ENCODE assay signal across 8 cellular contexts in the genomic region with DNA sequence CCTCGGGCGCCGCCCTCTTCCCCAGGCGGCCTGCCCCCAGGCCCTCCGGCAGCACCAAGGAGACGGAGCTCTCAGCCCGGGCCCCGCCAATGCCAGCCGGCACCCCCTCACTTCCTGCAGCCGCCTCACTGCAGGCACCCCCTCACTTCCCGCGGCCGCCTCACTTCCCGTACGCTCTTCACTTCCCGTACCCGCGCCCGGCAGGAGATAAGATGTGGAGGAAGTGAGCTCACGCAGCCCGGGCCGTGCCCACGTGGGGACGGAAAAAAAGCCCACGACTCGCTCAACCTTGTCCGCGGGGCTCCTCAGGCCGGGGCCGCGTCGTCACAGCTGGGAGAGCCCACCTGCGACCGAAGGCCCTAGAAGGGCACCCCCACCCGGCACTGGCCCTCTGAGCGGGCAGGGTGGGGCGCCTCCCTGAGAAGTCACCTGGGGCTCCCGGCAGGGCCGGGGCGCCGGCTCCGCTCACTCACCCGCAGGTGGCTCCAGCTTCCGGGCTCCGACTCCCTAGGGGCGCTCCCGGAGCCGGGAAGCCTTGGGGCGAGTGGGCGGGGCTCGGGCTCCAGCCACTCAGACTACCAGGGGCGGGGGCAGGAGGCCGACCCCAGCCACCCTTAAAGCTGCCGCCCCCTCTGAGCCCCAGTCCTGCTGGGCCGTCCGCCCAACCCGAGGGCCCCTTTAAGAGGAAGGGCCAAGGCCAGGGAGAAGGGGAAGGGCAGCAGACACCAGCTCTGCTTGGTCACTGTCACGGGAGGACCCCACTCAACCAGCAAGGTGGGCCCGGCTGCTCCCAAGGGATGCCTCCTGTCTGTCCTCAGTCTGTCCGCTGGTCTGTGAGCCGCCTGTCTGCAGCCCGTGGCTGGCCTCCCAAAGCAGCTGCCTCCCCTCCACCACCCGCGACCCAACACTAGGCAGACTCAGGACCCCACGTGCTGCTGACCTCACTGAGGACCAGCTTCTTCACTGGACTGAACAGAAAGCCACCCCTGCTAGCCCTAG. TPM values are rescaled to one million over a fixed set of nuclear protein-coding genes. Genes with fewer than 3 reads are reported as not detected.
A peak's percentile ranks its signal among the peaks of the same experiment; 100 is the strongest.
DNase-seq lines count a peak whose midpoint lies in the region; ATAC-seq and TF ChIP-seq lines count a peak whose summit lies in the region.

No MANE protein-coding gene starts in this region.

- no peaks in the 10 kb centered on the region for H3K9me3 Mint-ChIP-seq in activated T-helper 1 cell treated with anti-CD3 and anti-CD28 coated beads, Interleukin-12 subunit alpha, Interleukin-12 subunit beta, Interleukin-2, Interleukin-4 antibody, amounts not matched to agents 30 ng/mL and 10 ng/mL and 1 ng/mL, durations not matched to agents 14 hours and 24 hours and 36 hours
- H3K9me3 Mint-ChIP-seq in naive thymus-derived CD8-positive, alpha-beta T cell: no peaks in the 10 kb centered on the region
- no peaks in the 10 kb centered on the region for H3K9me3 Mint-ChIP-seq in stimulated activated memory B cell treated with anti-CD40 and anti-IgM and Interleukin-4, amounts not matched to agents 10 μg/mL and 1 μg/mL and 100 μg/mL, for 72 hours

- H3K4me1 Mint-ChIP-seq in activated T-helper 1 cell treated with anti-CD3 and anti-CD28 coated beads, Interleukin-12 subunit alpha, Interleukin-12 subunit beta, Interleukin-2, Interleukin-4 antibody, amounts not matched to agents 30 ng/mL and 10 ng/mL and 1 ng/mL, durations not matched to agents 14 hours and 24 hours and 36 hours (ENCODE audit: low read depth): peaks cover 54% of the 10 kb centered on the region
- H3K4me1 Mint-ChIP-seq in naive thymus-derived CD8-positive, alpha-beta T cell: peaks cover 26 to 68% (median 55%) of the 10 kb centered on the region in 4 donors
- peaks cover 75% of the 10 kb centered on the region for H3K4me1 Mint-ChIP-seq in stimulated activated memory B cell treated with anti-CD40 and anti-IgM and Interleukin-4, amounts not matched to agents 10 μg/mL and 1 μg/mL and 100 μg/mL, for 72 hours

- TF ChIP-seq CTCF in AG10803 (conservative IDR thresholded peaks at IDR 0.05; ENCODE audit: low read length): no peak
- no peak for TF ChIP-seq CTCF in fibroblast of lung (conservative IDR thresholded peaks at IDR 0.05 in 1 of 2, IDR thresholded peaks at IDR 0.05 in 1 of 2; ENCODE audit: low read depth in 1 of 2, low read length in 2 of 2)

- no peaks in the 10 kb centered on the region for H3K27me3 Mint-ChIP-seq in activated T-helper 1 cell treated with anti-CD3 and anti-CD28 coated beads, Interleukin-12 subunit alpha, Interleukin-12 subunit beta, Interleukin-2, Interleukin-4 antibody, amounts not matched to agents 30 ng/mL and 10 ng/mL and 1 ng/mL, durations not matched to agents 14 hours and 24 hours and 36 hours (ENCODE audit: insufficient read depth)
- H3K27me3 Mint-ChIP-seq in naive thymus-derived CD8-positive, alpha-beta T cell: no peaks in the 10 kb centered on the region
- H3K27me3 Mint-ChIP-seq in stimulated activated memory B cell treated with anti-CD40 and anti-IgM and Interleukin-4, amounts not matched to agents 10 μg/mL and 1 μg/mL and 100 μg/mL, for 72 hours: no peaks in the 10 kb centered on the region

- H3K4me2 ChIP-seq in fibroblast of lung (ENCODE audit: extremely low read depth, insufficient read depth, low read length): peak overlapping the region; percentile 79

- H4K20me1 ChIP-seq in fibroblast of lung (ENCODE audit: control insufficient read depth, extremely low read depth, insufficient read depth, low read length): no peaks in the 10 kb centered on the region

- H3K4me3 ChIP-seq in AG10803 (ENCODE audit: low read length) (peak overlapping the region; percentile 74), fibroblast of lung (replicated peaks in 1 of 4; ENCODE audit: control extremely low read depth in 1 of 4, insufficient read depth in 1 of 4, low read depth in 3 of 4, low read length in 4 of 4) (peak overlapping the region; percentile 60 to 83 (median 78))

- POLR2A ChIA-PET in naive thymus-derived CD8-positive, alpha-beta T cell (lab: Charles Lee): interaction anchor here (0.5 to 2.5 kb wide), 22 partner anchors 10 to 523 kb away, joined by 3 to 24 read pairs (median 5); partner anchors contain the start of genes DRG1, PATZ1, PIK3IP1 and PISD

- ATAC-seq in GM19043 (IDR thresholded peaks at IDR 0.05; ENCODE audit: low read depth, unreplicated experiment): peak; percentile 49
- peak; percentile 90 to 94 for ATAC-seq in naive thymus-derived CD8-positive, alpha-beta T cell
- ATAC-seq in stimulated activated memory B cell treated with anti-CD40 and anti-IgM and Interleukin-4, amounts not matched to agents 10 μg/mL and 1 μg/mL and 100 μg/mL, for 72 hours: peak; percentile 91

- H2AFZ ChIP-seq in fibroblast of lung (ENCODE audit: low read length): peak overlapping the region; percentile 43

- intact Hi-C loops in activated T-helper 1 cell treated with anti-CD3 and anti-CD28 coated beads, Interleukin-12 subunit alpha, Interleukin-12 subunit beta, Interleukin-2, Interleukin-4 antibody, amounts not matched to agents 30 ng/mL and 10 ng/mL and 1 ng/mL, durations not matched to agents 14 hours and 24 hours and 36 hours (cut with micrococcal nuclease): loop anchor here (1.0 to 5.0 kb wide), 5 partner anchors 48 to 338 kb away; partner anchors contain the start of genes DRG1, PIK3IP1 and SFI1

- peak overlapping the region; percentile 93 for H3K9ac ChIP-seq in fibroblast of lung (ENCODE audit: insufficient read depth, low read length)

- H3K27ac Mint-ChIP-seq in activated T-helper 1 cell treated with anti-CD3 and anti-CD28 coated beads, Interleukin-12 subunit alpha, Interleukin-12 subunit beta, Interleukin-2, Interleukin-4 antibody, amounts not matched to agents 30 ng/mL and 10 ng/mL and 1 ng/mL, durations not matched to agents 14 hours and 24 hours and 36 hours: peak overlapping the region; percentile 88
- peak overlapping the region; percentile 84 to 97 (median 94) for H3K27ac Mint-ChIP-seq in naive thymus-derived CD8-positive, alpha-beta T cell
- H3K27ac Mint-ChIP-seq in stimulated activated memory B cell treated with anti-CD40 and anti-IgM and Interleukin-4, amounts not matched to agents 10 μg/mL and 1 μg/mL and 100 μg/mL, for 72 hours: peak overlapping the region; percentile 85

- H3K4me3 Mint-ChIP-seq in activated T-helper 1 cell treated with anti-CD3 and anti-CD28 coated beads, Interleukin-12 subunit alpha, Interleukin-12 subunit beta, Interleukin-2, Interleukin-4 antibody, amounts not matched to agents 30 ng/mL and 10 ng/mL and 1 ng/mL, durations not matched to agents 14 hours and 24 hours and 36 hours: peak overlapping the region; percentile 87
- H3K4me3 Mint-ChIP-seq in naive thymus-derived CD8-positive, alpha-beta T cell: peak overlapping the region; percentile 83 to 93 (median 88)
- peak overlapping the region; percentile 80 for H3K4me3 Mint-ChIP-seq in stimulated activated memory B cell treated with anti-CD40 and anti-IgM and Interleukin-4, amounts not matched to agents 10 μg/mL and 1 μg/mL and 100 μg/mL, for 72 hours

- H3K27me3 ChIP-seq in fibroblast of lung (ENCODE audit: control insufficient read depth, insufficient read depth, low read length): no peaks in the 10 kb centered on the region

- DNase-seq in AG10803 (ENCODE audit: low read depth) (peak; percentile 51), HPDE6-E6E7 (ENCODE audit: extremely low spot score) (peak; percentile 70), RKO (ENCODE audit: low spot score) (peak; percentile 91), fibroblast of lung (ENCODE audit: low read depth in 2 of 2) (peak; percentile 72 to 79)
- peak; percentile 82 for DNase-seq in activated T-helper 1 cell treated with anti-CD3 and anti-CD28 coated beads, Interleukin-12 subunit alpha, Interleukin-12 subunit beta, Interleukin-2, Interleukin-4 antibody, amounts not matched to agents 30 ng/mL and 10 ng/mL and 1 ng/mL, durations not matched to agents 14 hours and 24 hours and 36 hours (ENCODE audit: low spot score)
- peak; percentile 82 to 94 (median 86) for DNase-seq in naive thymus-derived CD8-positive, alpha-beta T cell

- peaks cover 12% of the 10 kb centered on the region for H3K4me1 ChIP-seq in fibroblast of lung (ENCODE audit: control insufficient read depth, extremely low read depth, insufficient read depth, low read length)

- peak overlapping the region; percentile 80 for H3K27ac ChIP-seq in fibroblast of lung (ENCODE audit: insufficient read depth, low read length)

- H3K36me3 ChIP-seq in fibroblast of lung (ENCODE audit: control insufficient read depth, insufficient read depth, low read length): peaks cover 4% of the 10 kb centered on the region

- H3K36me3 Mint-ChIP-seq in activated T-helper 1 cell treated with anti-CD3 and anti-CD28 coated beads, Interleukin-12 subunit alpha, Interleukin-12 subunit beta, Interleukin-2, Interleukin-4 antibody, amounts not matched to agents 30 ng/mL and 10 ng/mL and 1 ng/mL, durations not matched to agents 14 hours and 24 hours and 36 hours (ENCODE audit: low read depth): peaks cover 3% of the 10 kb centered on the region
- no peaks in the 10 kb centered on the region for H3K36me3 Mint-ChIP-seq in naive thymus-derived CD8-positive, alpha-beta T cell
- H3K36me3 Mint-ChIP-seq in stimulated activated memory B cell treated with anti-CD40 and anti-IgM and Interleukin-4, amounts not matched to agents 10 μg/mL and 1 μg/mL and 100 μg/mL, for 72 hours: peaks cover 23% of the 10 kb centered on the region

- peaks cover 50% of the 10 kb centered on the region for H3K79me2 ChIP-seq in fibroblast of lung (ENCODE audit: control insufficient read depth, insufficient read depth, low read length)

- no peaks in the 10 kb centered on the region for H3K9me3 ChIP-seq in fibroblast of lung (ENCODE audit: control insufficient read depth, insufficient read depth, low read depth, low read length)

RNA-seq across cellular contexts. Expression of gene PISD, which starts 31.4 kb away (rescaled TPM):
- total RNA-seq in activated T-helper 1 cell treated with anti-CD3 and anti-CD28 coated beads, Interleukin-12 subunit alpha, Interleukin-12 subunit beta, Interleukin-2, Interleukin-4 antibody, amounts not matched to agents 30 ng/mL and 10 ng/mL and 1 ng/mL, durations not matched to agents 14 hours and 24 hours and 36 hours: 43.8 and 43.9 TPM in 2 replicates
- total RNA-seq in fibroblast of lung: 20.5 and 25.6 TPM in 2 replicates
- polyA plus RNA-seq in fibroblast of lung: 21.1 and 24.5 TPM in 2 replicates
- 22.0 and 27.1 TPM in 2 replicates for polyA plus RNA-seq in fibroblast of lung (2012)
- polyA minus RNA-seq in fibroblast of lung (ENCODE audit: low replicate concordance): 49.4 and 70.1 TPM in 2 replicates
- total RNA-seq in naive thymus-derived CD8-positive, alpha-beta T cell: 10 to 100 TPM; 35.2 to 36.6 TPM
- 10 to 100 TPM; 12.7 to 21.0 (median 17.7) TPM for polyA plus RNA-seq in naive thymus-derived CD8-positive, alpha-beta T cell

Comparison
In these comparisons a context has a peak if more than half of its experiments do, and no peak if none do; other contexts are left out.
1. Peak in every context shown above with its lines: DNase-seq, ATAC-seq, H3K4me3 ChIP-seq and H3K27ac ChIP-seq.